Comparison of ENCODE assay signal across 16 cellular contexts in genomic region chr12:90275088-90275487, GRCh38.
DNase-seq lines count a peak whose midpoint lies in the region; ATAC-seq, FAIRE-seq and TF ChIP-seq lines count a peak whose summit lies in the region.
"Had no signal": no experiment of that assay in that cellular context is flagged by ENCODE, and none has a peak within 500 bp of the region (broad histone marks: within the 10 kb centered on the region; RNA-seq: fewer than 3 reads in every experiment).

No MANE protein-coding gene starts in this region.

- no peak overlapping the region for H3K27ac Mint-ChIP-seq in naive thymus-derived CD4-positive, alpha-beta T cell
- H3K27ac Mint-ChIP-seq: CD4-positive, alpha-beta T cell had no signal

- no peak for FAIRE-seq in bronchial epithelial cell (lab: Jason Lieb, UNC)
- FAIRE-seq: GM12891, GM19239 had no signal

- peaks cover 0 to 10% (median 3%) of the 10 kb centered on the region in 5 donors for H3K27me3 Mint-ChIP-seq in naive thymus-derived CD4-positive, alpha-beta T cell
- H3K27me3 Mint-ChIP-seq: CD4-positive, alpha-beta T cell had no signal

- ATAC-seq in GM18502 (IDR thresholded peaks at IDR 0.05; ENCODE audit: poor library complexity, unreplicated experiment) (peak; percentile 32), HG03460 (IDR thresholded peaks at IDR 0.05; ENCODE audit: unreplicated experiment) (peak; percentile 26), HG03342 (IDR thresholded peaks at IDR 0.05; ENCODE audit: unreplicated experiment) (no peak)
- no peak for ATAC-seq in naive thymus-derived CD4-positive, alpha-beta T cell

- no peak overlapping the region for H3K27ac ChIP-seq in esophagus squamous epithelium
- no peak overlapping the region for H3K27ac ChIP-seq in naive thymus-derived CD4-positive, alpha-beta T cell (ENCODE audit: low read depth, low read length)
- H3K27ac ChIP-seq: BLaER1 treated with 17β-estradiol and CSF1 and Interleukin-3, amounts not matched to agents 10 nM and 100 nM; HL-60 had no signal

- POLR2A ChIA-PET in naive thymus-derived CD4-positive, alpha-beta T cell (lab: Charles Lee), result no interaction called here

- H3K36me3 ChIP-seq in bronchial epithelial cell (ENCODE audit: control insufficient read depth, insufficient read depth, low read length) (no peaks in the 10 kb centered on the region), esophagus squamous epithelium (no peaks in the 10 kb centered on the region)
- H3K36me3 ChIP-seq in naive thymus-derived CD4-positive, alpha-beta T cell (ENCODE audit: control insufficient read depth in 2 of 3, insufficient read depth in 3 of 3, low read length in 3 of 3), result no peaks in the 10 kb centered on the region
- H3K36me3 ChIP-seq: BLaER1 treated with 17β-estradiol and CSF1 and Interleukin-3, amounts not matched to agents 10 nM and 100 nM had no signal

- intact Hi-C loops in esophagus squamous epithelium (cut with DNase I), result no loop called here
- intact Hi-C loops in naive thymus-derived CD4-positive, alpha-beta T cell (cut with micrococcal nuclease), result no loop called here

- H3K4me1 Mint-ChIP-seq in naive thymus-derived CD4-positive, alpha-beta T cell, result no peaks in the 10 kb centered on the region

- no peak for TF ChIP-seq CTCF in bronchial epithelial cell (IDR thresholded peaks at IDR 0.05; ENCODE audit: insufficient read depth, low read length, severe bottlenecking)
- no peak for TF ChIP-seq CTCF in fibroblast of mammary gland (conservative IDR thresholded peaks at IDR 0.05; ENCODE audit: control insufficient read depth, insufficient read depth, low read depth, low read length)
- TF ChIP-seq CTCF in esophagus squamous epithelium (IDR thresholded peaks at IDR 0.05), result no peak

- H3K36me3 Mint-ChIP-seq in naive thymus-derived CD4-positive, alpha-beta T cell, result no peaks in the 10 kb centered on the region

- WGBS in esophagus squamous epithelium, 2 donors, result 56 to 68% methylated on average over 2 of the region's 2 CpGs

- CTCF ChIA-PET in naive thymus-derived CD4-positive, alpha-beta T cell (lab: Charles Lee), result no interaction called here

- H3K4me3 ChIP-seq in bronchial epithelial cell (ENCODE audit: low read depth, low read length), result no peak overlapping the region
- no peak overlapping the region for H3K4me3 ChIP-seq in fibroblast of mammary gland (ENCODE audit: control insufficient read depth, low read depth, low read length)
- no peak overlapping the region for H3K4me3 ChIP-seq in esophagus squamous epithelium
- no peak overlapping the region for H3K4me3 ChIP-seq in naive thymus-derived CD4-positive, alpha-beta T cell (ENCODE audit: low read length)
- H3K4me3 ChIP-seq: BLaER1 treated with 17β-estradiol and CSF1 and Interleukin-3, amounts not matched to agents 10 nM and 100 nM had no signal

- H3K9me3 ChIP-seq in esophagus squamous epithelium, result no peaks in the 10 kb centered on the region
- no peaks in the 10 kb centered on the region for H3K9me3 ChIP-seq in naive thymus-derived CD4-positive, alpha-beta T cell (ENCODE audit: control insufficient read depth in 2 of 3, low read length in 3 of 3)

- H3K27me3 ChIP-seq in bronchial epithelial cell (ENCODE audit: control insufficient read depth, insufficient read depth, low read length) (no peaks in the 10 kb centered on the region), esophagus squamous epithelium (no peaks in the 10 kb centered on the region)
- H3K27me3 ChIP-seq in naive thymus-derived CD4-positive, alpha-beta T cell (ENCODE audit: control insufficient read depth in 2 of 2, insufficient read depth in 2 of 2, low read length in 2 of 2), result no peaks in the 10 kb centered on the region

- no peak for TF ChIP-seq POLR2A in esophagus squamous epithelium (IDR thresholded peaks at IDR 0.05)

- DNase-seq in bronchial epithelial cell (ENCODE audit: low read depth) (peak; percentile 12), fibroblast of mammary gland (ENCODE audit: low read depth) (peak; percentile 29), esophagus squamous epithelium (lab: John Stamatoyannopoulos, UW) (no peak), C1 segment of cervical spinal cord (lab: John Stamatoyannopoulos, UW) (no peak)
- DNase-seq in naive thymus-derived CD4-positive, alpha-beta T cell, result no peak
- DNase-seq: 8988T; CD4-positive, alpha-beta T cell; DMS79; H7 had no signal

- H3K4me3 Mint-ChIP-seq in naive thymus-derived CD4-positive, alpha-beta T cell, result no peak overlapping the region
- H3K4me3 Mint-ChIP-seq: CD4-positive, alpha-beta T cell had no signal

- H3K4me1 ChIP-seq in esophagus squamous epithelium, result no peaks in the 10 kb centered on the region
- H3K4me1 ChIP-seq in naive thymus-derived CD4-positive, alpha-beta T cell (ENCODE audit: control insufficient read depth in 2 of 2, insufficient read depth in 2 of 2, low read length in 2 of 2), result no peaks in the 10 kb centered on the region

- H3K9me3 Mint-ChIP-seq in naive thymus-derived CD4-positive, alpha-beta T cell, result peaks cover 0 to 1% (median 0%) of the 10 kb centered on the region in 11 donors
- H3K9me3 Mint-ChIP-seq: CD4-positive, alpha-beta T cell had no signal

Comparison
In these comparisons a context has a peak if more than half of its experiments do, and no peak if none do; other contexts are left out.
1. ATAC-seq: peak in GM18502 (single experiment) and HG03460 (single experiment); none in HG03342 (single experiment) and naive thymus-derived CD4-positive, alpha-beta T cell (single experiment).
2. DNase-seq: peak in bronchial epithelial cell (single experiment) and fibroblast of mammary gland (single experiment); none in esophagus squamous epithelium (single experiment), C1 segment of cervical spinal cord (0 of 14) and naive thymus-derived CD4-positive, alpha-beta T cell (0 of 9).